17 cellular contexts compared by ENCODE assay signal in genomic region chr2:217687771-217688170, GRCh38.
DNase-seq lines count a peak whose midpoint lies in the region; ATAC-seq, FAIRE-seq and TF ChIP-seq lines count a peak whose summit lies in the region.
"Had no signal": no experiment of that assay in that cellular context is flagged by ENCODE, and none has a peak within 500 bp of the region (broad histone marks: within the 10 kb centered on the region; RNA-seq: fewer than 3 reads in every experiment).

No MANE protein-coding gene starts in this region.

- no peak overlapping the region for H2BK5ac ChIP-seq in IMR-90 (ENCODE audit: low read depth, low read length, poor library complexity, severe bottlenecking)

- intact Hi-C loops in IMR-90 (cut with micrococcal nuclease), result no loop called here
- intact Hi-C loops in esophagus squamous epithelium (cut with DNase I), result no loop called here
- intact Hi-C loops in tibial artery (cut with DNase I; ENCODE audit: low total_unique reads), result no loop called here

- dilution Hi-C loops in IMR-90 (cut with HindIII; ENCODE audit: low sequenced_read_pairs, unreplicated experiment), result no loop called here

- POLR2A ChIA-PET in IMR-90 (lab: Charles Lee; ENCODE audit: unreplicated experiment), result interaction anchor here (0.6 kb wide), 1 partner anchor 9 kb away, joined by 4 read pairs; no protein-coding TSS in a partner anchor

- no peak for TF ChIP-seq CTCF in IMR-90 (conservative IDR thresholded peaks at IDR 0.05; ENCODE audit: low read depth, low read length)
- TF ChIP-seq CTCF in esophagus squamous epithelium (IDR thresholded peaks at IDR 0.05), result no peak
- TF ChIP-seq CTCF in osteocyte (IDR thresholded peaks at IDR 0.05), result no peak
- no peak for TF ChIP-seq CTCF in tibial artery (IDR thresholded peaks at IDR 0.05)

- no peak overlapping the region; the same call in 2 of the 3 replicates for H2BK15ac ChIP-seq in IMR-90 (ENCODE audit: low read depth, low read length)

- no peak overlapping the region for H2AK9ac ChIP-seq in IMR-90 (replicated peaks; ENCODE audit: low read depth, low read length, poor library complexity)

- H3K27ac ChIP-seq in IMR-90 (ENCODE audit: insufficient read depth, low read length), result no peak overlapping the region
- peak overlapping the region; percentile 75 to 91 (median 88) for H3K27ac ChIP-seq in esophagus squamous epithelium
- H3K27ac ChIP-seq in tibial artery, result peak overlapping the region; percentile 56 to 66
- H3K27ac ChIP-seq: HL-60 had no signal

- H3K23ac ChIP-seq in IMR-90 (ENCODE audit: low read depth, low read length), result no peak overlapping the region

- no peak overlapping the region; the same call in 1 of the 2 replicates for H3K4ac ChIP-seq in IMR-90 (ENCODE audit: low read depth, low read length)

- H2BK20ac ChIP-seq in IMR-90 (ENCODE audit: low read depth, low read length), result no peak overlapping the region

- WGBS in IMR-90 (ENCODE audit: extremely low coverage in 2 of 2, insufficient read length in 1 of 2), 2 experiments, result no CpG with 5 or more reads among the region's 6 CpGs
- WGBS in esophagus squamous epithelium, 2 donors, result 73 to 88% methylated on average over 6 of the region's 6 CpGs

- DNase-seq in IMR-90 (no peak), esophagus squamous epithelium (lab: John Stamatoyannopoulos, UW) (no peak), osteocyte (ENCODE audit: extremely low spot score, unreplicated experiment) (no peak), tibial artery (no peak), NCI-H345 treated with DMSO at 0.1 percent for 48 hours (lab: John Stamatoyannopoulos, UW; ENCODE audit: unreplicated experiment) (no peak), GM12892 (ENCODE audit: insufficient read length) (no peak)
- DNase-seq in activated naive CD4-positive, alpha-beta T cell treated with anti-CD3 and anti-CD28 coated beads, Interleukin-2, amount 50 U/mL, for 72 hours (ENCODE audit: low spot score in 2 of 2), result no peak
- DNase-seq: Calu3; CD4-positive, alpha-beta memory T cell; NCI-H1417; NCI-H1930; NCI-H446; NCI-H69 had no signal

- peaks cover 5% of the 10 kb centered on the region for H3K9me3 Mint-ChIP-seq in osteocyte (ENCODE audit: unreplicated experiment)
- no peaks in the 10 kb centered on the region for H3K9me3 Mint-ChIP-seq in activated naive CD4-positive, alpha-beta T cell treated with anti-CD3 and anti-CD28 coated beads, Interleukin-2, amount 50 U/mL, for 72 hours
- H3K9me3 Mint-ChIP-seq: CD4-positive, alpha-beta memory T cell had no signal

- no peak overlapping the region for H4K8ac ChIP-seq in IMR-90 (ENCODE audit: low read depth in 2 of 2, low read length in 2 of 2)

- H3K36me3 ChIP-seq in IMR-90 (ENCODE audit: control insufficient read depth, insufficient read depth, low read length) (no peaks in the 10 kb centered on the region), esophagus squamous epithelium (no peaks in the 10 kb centered on the region), tibial artery (peaks cover 0 to 7% (median 4%) of the 10 kb centered on the region in 3 donors)
- H3K36me3 ChIP-seq: HAP-1 had no signal

- no peak overlapping the region for H3K4me2 ChIP-seq in IMR-90 (ENCODE audit: low read depth, low read length)

- H3K27ac Mint-ChIP-seq in osteocyte (ENCODE audit: unreplicated experiment), result peak overlapping the region; percentile 83
- H3K27ac Mint-ChIP-seq in activated naive CD4-positive, alpha-beta T cell treated with anti-CD3 and anti-CD28 coated beads, Interleukin-2, amount 50 U/mL, for 72 hours, result no peak overlapping the region
- H3K27ac Mint-ChIP-seq: CD4-positive, alpha-beta memory T cell had no signal

- H3K4me1 Mint-ChIP-seq in osteocyte (ENCODE audit: unreplicated experiment), result peaks cover 81% of the 10 kb centered on the region
- H3K4me1 Mint-ChIP-seq: CD4-positive, alpha-beta memory T cell had no signal

- ATAC-seq in IMR-90 (ENCODE audit: low read depth) (no peak), GM21423 (IDR thresholded peaks at IDR 0.05; ENCODE audit: unreplicated experiment) (no peak)
- ATAC-seq in activated naive CD4-positive, alpha-beta T cell treated with anti-CD3 and anti-CD28 coated beads, Interleukin-2, amount 50 U/mL, for 72 hours, result no peak

- peak overlapping the region; percentile 2; the same call in 1 of the 2 replicates for H4K91ac ChIP-seq in IMR-90 (ENCODE audit: insufficient read depth, low read depth, low read length)

- H4K20me1 ChIP-seq in IMR-90 (ENCODE audit: insufficient read depth, low read length), result no peaks in the 10 kb centered on the region

- H4K5ac ChIP-seq in IMR-90 (ENCODE audit: low read depth, low read length), result peak overlapping the region; percentile 25

- H3K4me1 ChIP-seq in IMR-90 (ENCODE audit: control insufficient read depth, insufficient read depth, low read length) (peaks cover 14% of the 10 kb centered on the region), esophagus squamous epithelium (peaks cover 29 to 97% (median 45%) of the 10 kb centered on the region in 3 donors), tibial artery (peaks cover 0 to 88% (median 29%) of the 10 kb centered on the region in 4 donors)
- H3K4me1 ChIP-seq: HAP-1 had no signal

- no peak overlapping the region for H3K4me3 Mint-ChIP-seq in osteocyte (ENCODE audit: unreplicated experiment)
- H3K4me3 Mint-ChIP-seq: CD4-positive, alpha-beta memory T cell had no signal

- H3K36me3 Mint-ChIP-seq in osteocyte (ENCODE audit: unreplicated experiment), result peaks cover 3% of the 10 kb centered on the region
- no peaks in the 10 kb centered on the region for H3K36me3 Mint-ChIP-seq in activated naive CD4-positive, alpha-beta T cell treated with anti-CD3 and anti-CD28 coated beads, Interleukin-2, amount 50 U/mL, for 72 hours

- H3K9me3 ChIP-seq in IMR-90 (ENCODE audit: control insufficient read depth, insufficient read depth, low read length), result no peaks in the 10 kb centered on the region
- H3K9me3 ChIP-seq in esophagus squamous epithelium, result no peaks in the 10 kb centered on the region
- no peaks in the 10 kb centered on the region for H3K9me3 ChIP-seq in tibial artery
- H3K9me3 ChIP-seq: HAP-1 had no signal

- H3K56ac ChIP-seq in IMR-90 (ENCODE audit: extremely low read depth, insufficient read depth, low read length), result no peak overlapping the region

- TF ChIP-seq POLR2A in IMR-90 (IDR thresholded peaks at IDR 0.05; ENCODE audit: low read depth, low read length) (no peak), esophagus squamous epithelium (IDR thresholded peaks at IDR 0.05) (no peak), GM12892 (IDR thresholded peaks at IDR 0.05; ENCODE audit: low read depth, low read length) (no peak)

- H3K4me3 ChIP-seq in IMR-90 (ENCODE audit: insufficient read depth, low read depth, low read length), result no peak overlapping the region
- H3K4me3 ChIP-seq in esophagus squamous epithelium, result no peak overlapping the region
- H3K4me3 ChIP-seq in tibial artery, result no peak overlapping the region
- H3K4me3 ChIP-seq: HAP-1 had no signal

- H3K79me1 ChIP-seq in IMR-90 (ENCODE audit: low read depth in 1 of 2, low read length in 2 of 2), result no peaks in the 10 kb centered on the region

- H3K9ac ChIP-seq in IMR-90 (ENCODE audit: low read depth, low read length), result no peak overlapping the region

- peak overlapping the region; percentile 36; the same call in 1 of the 2 replicates for H3K18ac ChIP-seq in IMR-90 (ENCODE audit: low read depth, low read length)

- H2BK120ac ChIP-seq in IMR-90 (ENCODE audit: low read depth, low read length), result no peak overlapping the region

- no peak for TF ChIP-seq RAD21 in IMR-90 (IDR thresholded peaks at IDR 0.05; ENCODE audit: low read length)

- H2AK5ac ChIP-seq in IMR-90 (ENCODE audit: low read depth, low read length), result no peak overlapping the region

- no peak overlapping the region for H2AFZ ChIP-seq in IMR-90 (replicated peaks; ENCODE audit: low read length, poor library complexity)

- H3K27me3 ChIP-seq in IMR-90 (ENCODE audit: control insufficient read depth, insufficient read depth, low read length), result no peaks in the 10 kb centered on the region
- H3K27me3 ChIP-seq in esophagus squamous epithelium, result no peaks in the 10 kb centered on the region
- no peaks in the 10 kb centered on the region for H3K27me3 ChIP-seq in tibial artery

- in situ Hi-C loops in IMR-90 (cut with MboI; ENCODE audit: low sequenced_read_pairs), result no loop called here

- CTCF ChIA-PET in IMR-90 (lab: Yijun Ruan, JAX), result interaction anchor here (0.8 kb wide), 1 partner anchor 31 kb away, joined by 3 read pairs; no protein-coding TSS in a partner anchor

- H3K9me1 ChIP-seq in IMR-90 (ENCODE audit: insufficient read depth, low read length), result no peaks in the 10 kb centered on the region

- H3K27me3 Mint-ChIP-seq in osteocyte (ENCODE audit: unreplicated experiment), result no peaks in the 10 kb centered on the region
- H3K27me3 Mint-ChIP-seq: CD4-positive, alpha-beta memory T cell had no signal

- no peak overlapping the region for H3K14ac ChIP-seq in IMR-90 (replicated peaks; ENCODE audit: low read depth, low read length)

- FAIRE-seq in GM12892 (lab: Jason Lieb, UNC), result no peak
- FAIRE-seq: HTR-8/SVneo had no signal

- no TSS peak for BruUV-seq in IMR-90 (replicated peaks; lab: Mats Ljungman, UMichigan)

TF ChIP-seq in IMR-90, 13 proteins besides CTCF, POLR2A, EP300 and RAD21 (continues in another document):
- TF ChIP-seq NFE2L2 (IDR thresholded peaks at IDR 0.05; ENCODE audit: low read depth, low read length) (no peak), MAZ (IDR thresholded peaks at IDR 0.05; ENCODE audit: borderline replicate concordance, low read depth, low read length) (no peak), FOS (IDR thresholded peaks at IDR 0.05; ENCODE audit: low read depth, low read length) (no peak), RCOR1 (IDR thresholded peaks at IDR 0.05; ENCODE audit: insufficient replicate concordance, low read length) (no peak), RFX5 (IDR thresholded peaks at IDR 0.05; ENCODE audit: low read depth, low read length) (no peak), CEBPB (IDR thresholded peaks at IDR 0.05; ENCODE audit: low read depth, low read length) (no peak), ELK1 (IDR thresholded peaks at IDR 0.05; ENCODE audit: borderline replicate concordance, low read depth, low read length) (no peak), SMC3 (IDR thresholded peaks at IDR 0.05; ENCODE audit: low read depth, low read length) (no peak), MXI1 (IDR thresholded peaks at IDR 0.05; ENCODE audit: borderline replicate concordance, low read depth, low read length) (no peak), MAFK (IDR thresholded peaks at IDR 0.05; ENCODE audit: low read depth, low read length) (no peak), CHD1 (IDR thresholded peaks at IDR 0.05; ENCODE audit: low read depth, low read length) (no peak)
